Comparison of ENCODE assay signal across 1 cellular context in genomic region chr2:96315005-96315399, GRCh38.
TF ChIP-seq lines count a peak whose summit lies in the region.

No MANE protein-coding gene starts in this region.

TF ChIP-seq in IMR-90, 13 proteins besides CTCF, POLR2A, EP300 and RAD21:
- TF ChIP-seq CHD1 (IDR thresholded peaks at IDR 0.05; ENCODE audit: low read depth, low read length) = no peak
